1 cellular context compared by ENCODE assay signal in genomic region chr7:1883834-1884582, GRCh38.
TF ChIP-seq lines count a peak whose summit lies in the region.

No MANE protein-coding gene starts in this region.

TF ChIP-seq in K562, 482 proteins besides CTCF, POLR2A, EP300 and RAD21 (continued from another document):
- TF ChIP-seq, protein P1, sequence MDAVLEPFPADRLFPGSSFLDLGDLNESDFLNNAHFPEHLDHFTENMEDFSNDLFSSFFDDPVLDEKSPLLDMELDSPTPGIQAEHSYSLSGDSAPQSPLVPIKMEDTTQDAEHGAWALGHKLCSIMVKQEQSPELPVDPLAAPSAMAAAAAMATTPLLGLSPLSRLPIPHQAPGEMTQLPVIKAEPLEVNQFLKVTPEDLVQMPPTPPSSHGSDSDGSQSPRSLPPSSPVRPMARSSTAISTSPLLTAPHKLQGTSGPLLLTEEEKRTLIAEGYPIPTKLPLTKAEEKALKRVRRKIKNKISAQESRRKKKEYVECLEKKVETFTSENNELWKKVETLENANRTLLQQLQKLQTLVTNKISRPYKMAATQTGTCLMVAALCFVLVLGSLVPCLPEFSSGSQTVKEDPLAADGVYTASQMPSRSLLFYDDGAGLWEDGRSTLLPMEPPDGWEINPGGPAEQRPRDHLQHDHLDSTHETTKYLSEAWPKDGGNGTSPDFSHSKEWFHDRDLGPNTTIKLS (IDR thresholded peaks at IDR 0.05; ENCODE audit: borderline replicate concordance, low read depth), result no peak
- TF ChIP-seq, protein P2, sequence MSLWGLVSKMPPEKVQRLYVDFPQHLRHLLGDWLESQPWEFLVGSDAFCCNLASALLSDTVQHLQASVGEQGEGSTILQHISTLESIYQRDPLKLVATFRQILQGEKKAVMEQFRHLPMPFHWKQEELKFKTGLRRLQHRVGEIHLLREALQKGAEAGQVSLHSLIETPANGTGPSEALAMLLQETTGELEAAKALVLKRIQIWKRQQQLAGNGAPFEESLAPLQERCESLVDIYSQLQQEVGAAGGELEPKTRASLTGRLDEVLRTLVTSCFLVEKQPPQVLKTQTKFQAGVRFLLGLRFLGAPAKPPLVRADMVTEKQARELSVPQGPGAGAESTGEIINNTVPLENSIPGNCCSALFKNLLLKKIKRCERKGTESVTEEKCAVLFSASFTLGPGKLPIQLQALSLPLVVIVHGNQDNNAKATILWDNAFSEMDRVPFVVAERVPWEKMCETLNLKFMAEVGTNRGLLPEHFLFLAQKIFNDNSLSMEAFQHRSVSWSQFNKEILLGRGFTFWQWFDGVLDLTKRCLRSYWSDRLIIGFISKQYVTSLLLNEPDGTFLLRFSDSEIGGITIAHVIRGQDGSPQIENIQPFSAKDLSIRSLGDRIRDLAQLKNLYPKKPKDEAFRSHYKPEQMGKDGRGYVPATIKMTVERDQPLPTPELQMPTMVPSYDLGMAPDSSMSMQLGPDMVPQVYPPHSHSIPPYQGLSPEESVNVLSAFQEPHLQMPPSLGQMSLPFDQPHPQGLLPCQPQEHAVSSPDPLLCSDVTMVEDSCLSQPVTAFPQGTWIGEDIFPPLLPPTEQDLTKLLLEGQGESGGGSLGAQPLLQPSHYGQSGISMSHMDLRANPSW (CRISPR knock-in tag; IDR thresholded peaks at IDR 0.05), result no peak
- no peak for TF ChIP-seq TCF3 (CRISPR knock-in tag; IDR thresholded peaks at IDR 0.05)
- no peak for TF ChIP-seq TCF15 (CRISPR knock-in tag; IDR thresholded peaks at IDR 0.05)
- TF ChIP-seq NR2C2 (CRISPR knock-in tag; IDR thresholded peaks at IDR 0.05), result no peak
- no peak for TF ChIP-seq NR2C2 (tag; IDR thresholded peaks at IDR 0.05)
TF ChIP-seq in K562: peak in this region for 9.
